In the genomic region with DNA sequence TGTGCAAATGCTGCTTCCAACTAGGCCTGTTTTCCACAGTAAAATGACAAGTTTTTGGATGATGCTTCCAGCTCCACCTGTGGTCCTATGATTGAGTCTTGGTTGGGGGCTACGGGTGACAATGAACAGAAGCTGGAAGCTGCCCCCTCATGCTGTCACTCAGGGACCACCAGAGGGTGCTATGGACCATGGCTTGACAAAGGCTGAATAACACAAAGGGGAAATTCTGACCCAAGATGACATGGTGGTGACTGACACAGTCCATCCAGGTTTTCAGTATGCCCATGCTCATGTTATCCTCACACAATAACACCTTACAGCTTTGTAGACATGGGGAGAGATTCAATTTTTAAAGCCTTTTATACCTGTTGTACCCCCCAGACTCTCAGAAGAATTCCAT, we compare ENCODE assay signal across 9 cellular contexts. TPM values are rescaled to one million over a fixed set of nuclear protein-coding genes. Genes with fewer than 3 reads are reported as not detected.
A peak's percentile ranks its signal among the peaks of the same experiment; 100 is the strongest.
DNase-seq lines count a peak whose midpoint lies in the region; ATAC-seq, FAIRE-seq and TF ChIP-seq lines count a peak whose summit lies in the region.
"Had no signal": no experiment of that assay in that cellular context is flagged by ENCODE, and none has a peak within 500 bp of the region (broad histone marks: within the 10 kb centered on the region; RNA-seq: fewer than 3 reads in every experiment).

No MANE protein-coding gene starts in this region.

- H3K36me3 Mint-ChIP-seq in activated CD8-positive, alpha-beta T cell treated with anti-CD3 and anti-CD28 coated beads, Interleukin-2, amount 10 ng/mL, durations not matched to agents 7 days and 5 days (ENCODE audit: low read depth) = peaks cover 18% of the 10 kb centered on the region

- no peak overlapping the region for H3K4me2 ChIP-seq in HepG2 (ENCODE audit: low read depth, low read length)

- no peaks in the 10 kb centered on the region for H3K4me1 ChIP-seq in HepG2 (ENCODE audit: insufficient read depth, low read length)

- H3K27ac Mint-ChIP-seq in activated CD8-positive, alpha-beta T cell treated with anti-CD3 and anti-CD28 coated beads, Interleukin-2, amount 10 ng/mL, durations not matched to agents 7 days and 5 days = no peak overlapping the region
- H3K27ac Mint-ChIP-seq: activated CD4-positive, alpha-beta T cell treated with anti-CD3 and anti-CD28 coated beads, Interleukin-2, amount 10 ng/mL, durations not matched to agents 7 days and 5 days had no signal

- WGBS in HepG2 (ENCODE audit: low lambda C conversion rate) = 50% methylated on average over 1 of the region's 1 CpG

- H3K36me3 ChIP-seq in GM06990 (ENCODE audit: control insufficient read depth, insufficient read depth, low read length) (peaks cover 9% of the 10 kb centered on the region), HepG2 (replicated peaks in 1 of 2; ENCODE audit: control insufficient read depth in 1 of 2, insufficient read depth in 2 of 2, low read length in 2 of 2) (no peaks in the 10 kb centered on the region; a peak in 1 of 5 replicates)

- H3K79me2 ChIP-seq in HepG2 (ENCODE audit: insufficient read depth, low read length) = no peaks in the 10 kb centered on the region

- H3K4me1 Mint-ChIP-seq in activated CD8-positive, alpha-beta T cell treated with anti-CD3 and anti-CD28 coated beads, Interleukin-2, amount 10 ng/mL, durations not matched to agents 7 days and 5 days (ENCODE audit: low read depth) = peaks cover under 1% of the 10 kb centered on the region

- H3K4me3 Mint-ChIP-seq in activated CD8-positive, alpha-beta T cell treated with anti-CD3 and anti-CD28 coated beads, Interleukin-2, amount 10 ng/mL, durations not matched to agents 7 days and 5 days = no peak overlapping the region
- H3K4me3 Mint-ChIP-seq: activated CD4-positive, alpha-beta T cell treated with anti-CD3 and anti-CD28 coated beads, Interleukin-2, amount 10 ng/mL, durations not matched to agents 7 days and 5 days had no signal

- BruUV-seq in HepG2 (replicated peaks; lab: Mats Ljungman, UMichigan) = no TSS peak

- in situ Hi-C loops in HepG2 (cut with HindIII; ENCODE audit: extremely low pct_ligation_motif_present, low pct_unique_long_range_greater_than_20kb) = no loop called here

- no peaks in the 10 kb centered on the region for H4K20me1 ChIP-seq in HepG2 (ENCODE audit: insufficient read depth, low read length)

- H3K9me3 Mint-ChIP-seq in activated CD8-positive, alpha-beta T cell treated with anti-CD3 and anti-CD28 coated beads, Interleukin-2, amount 10 ng/mL, durations not matched to agents 7 days and 5 days (ENCODE audit: insufficient read depth) = peaks cover 5% of the 10 kb centered on the region

- DNase-seq in GM06990 (ENCODE audit: extremely low read depth, insufficient read length) (no peak), HFF-Myc (ENCODE audit: extremely low read depth, low read depth) (no peak), HepG2 (ENCODE audit: low spot score) (peak; percentile 53), T1000 (lab: John Stamatoyannopoulos, UW) (no peak), NCI-H2029 treated with DMSO at 0.1 percent for 48 hours (lab: John Stamatoyannopoulos, UW) (no peak)
- no peak for DNase-seq in activated CD8-positive, alpha-beta T cell treated with anti-CD3 and anti-CD28 coated beads, Interleukin-2, amount 10 ng/mL, durations not matched to agents 7 days and 5 days
- DNase-seq: activated CD4-positive, alpha-beta T cell treated with anti-CD3 and anti-CD28 coated beads, Interleukin-2, amount 10 ng/mL, durations not matched to agents 7 days and 5 days had no signal

- CTCF ChIA-PET in activated CD8-positive, alpha-beta T cell treated with anti-CD3 and anti-CD28 coated beads, Interleukin-2, amount 10 ng/mL, durations not matched to agents 7 days and 5 days (lab: Charles Lee) = interaction anchor here (0.6 to 1.6 kb wide), 11 partner anchors 9 to 447 kb away, joined by 3 to 7 read pairs (median 4); no protein-coding TSS in a partner anchor
- CTCF ChIA-PET in HepG2 (lab: Yijun Ruan, JAX; ENCODE audit: low intra/inter-chr PET ratio, low total read pairs) = interaction anchor here (0.6 to 1.9 kb wide), 4 partner anchors 46 to 218 kb away, joined by 3 to 8 read pairs (median 4); no protein-coding TSS in a partner anchor

- peak; percentile 53 for FAIRE-seq in HepG2 (lab: Jason Lieb, UNC)

- no peak overlapping the region for H3K27ac ChIP-seq in HepG2 (ENCODE audit: extremely low read length, insufficient read depth, low read length)

- peak; percentile 30 for ATAC-seq in activated CD8-positive, alpha-beta T cell treated with anti-CD3 and anti-CD28 coated beads, Interleukin-2, amount 10 ng/mL, durations not matched to agents 7 days and 5 days
- ATAC-seq in HepG2 = peak; percentile 93
- ATAC-seq in HG02610 (IDR thresholded peaks at IDR 0.05; ENCODE audit: unreplicated experiment) = no peak

- POLR2A ChIA-PET in activated CD8-positive, alpha-beta T cell treated with anti-CD3 and anti-CD28 coated beads, Interleukin-2, amount 10 ng/mL, durations not matched to agents 7 days and 5 days (lab: Charles Lee) = interaction anchor here (1.4 kb wide), 1 partner anchor 16 kb away, joined by 4 read pairs; no protein-coding TSS in a partner anchor
- POLR2A ChIA-PET in HepG2 (lab: Yijun Ruan, JAX) = no interaction called here

- TF ChIP-seq CTCF in GM06990 (IDR thresholded peaks at IDR 0.05; ENCODE audit: insufficient read depth, low read length, poor library complexity, severe bottlenecking) = peak; percentile 59
- peak; percentile 74 for TF ChIP-seq CTCF in HFF-Myc (IDR thresholded peaks at IDR 0.05; ENCODE audit: low read depth, low read length, missing control alignments)
- TF ChIP-seq CTCF in HepG2 (CRISPR knock-in tag; IDR thresholded peaks at IDR 0.05) = peak; percentile 75

- no peak overlapping the region for H2AFZ ChIP-seq in HepG2 (ENCODE audit: low read length)

- no peaks in the 10 kb centered on the region for H3K27me3 Mint-ChIP-seq in activated CD8-positive, alpha-beta T cell treated with anti-CD3 and anti-CD28 coated beads, Interleukin-2, amount 10 ng/mL, durations not matched to agents 7 days and 5 days (ENCODE audit: low read depth)
- H3K27me3 Mint-ChIP-seq: activated CD4-positive, alpha-beta T cell treated with anti-CD3 and anti-CD28 coated beads, Interleukin-2, amount 10 ng/mL, durations not matched to agents 7 days and 5 days had no signal

- TF ChIP-seq EP300 in HepG2 (IDR thresholded peaks at IDR 0.05; ENCODE audit: low read depth in 2 of 2, low read length in 2 of 2) (no peak), HepG2 (CRISPR knock-in tag; IDR thresholded peaks at IDR 0.05; ENCODE audit: borderline replicate concordance) (no peak)

- TF ChIP-seq POLR2A in HepG2 (IDR thresholded peaks at IDR 0.05; ENCODE audit: insufficient read depth in 1 of 2, low read depth in 2 of 2, low read length in 2 of 2) = no peak

- H3K4me3 ChIP-seq in GM06990 (replicated peaks; ENCODE audit: low read depth, low read length) (no peak overlapping the region), HFF-Myc (replicated peaks; ENCODE audit: low read depth, low read length) (no peak overlapping the region), HepG2 (replicated peaks in 1 of 3; ENCODE audit: insufficient read depth in 1 of 3, low read depth in 2 of 3, low read length in 3 of 3) (no peak overlapping the region)

- no peaks in the 10 kb centered on the region for H3K9me3 ChIP-seq in HepG2 (ENCODE audit: low read length)

- no peak overlapping the region for H3K9ac ChIP-seq in HepG2 (ENCODE audit: insufficient read depth, low read depth, low read length)

- intact Hi-C loops in HepG2 (cut with micrococcal nuclease; ENCODE audit: unreplicated experiment) = loop anchor here (1.0 to 2.0 kb wide), 4 partner anchors 23 to 189 kb away; a partner anchor contains a TSS

- H3K27me3 ChIP-seq in GM06990 (replicated peaks; ENCODE audit: control insufficient read depth, insufficient read depth, low read length) (no peaks in the 10 kb centered on the region), HepG2 (ENCODE audit: control insufficient read depth in 1 of 2, insufficient read depth in 2 of 2, low read length in 2 of 2) (no peaks in the 10 kb centered on the region)

- peak; percentile 62; the same call in 1 of the 2 replicates for TF ChIP-seq RAD21 in HepG2 (CRISPR knock-in tag; IDR thresholded peaks at IDR 0.05)

RNA-seq across cellular contexts. Expression of a gene that starts 23.9 kb away (rescaled TPM):
- 10 to 100 TPM; 40.0 to 40.4 TPM for total RNA-seq in activated CD8-positive, alpha-beta T cell treated with anti-CD3 and anti-CD28 coated beads, Interleukin-2, amount 10 ng/mL, durations not matched to agents 7 days and 5 days
- total RNA-seq in HepG2 (2016; rRNA removed; fragmentation: Illumina TruSeq; extraction: Trizol) = 35.1 and 37.2 TPM in 2 replicates
- total RNA-seq in HepG2 (2016; cell fraction: cytosol; rRNA removed; fragmentation: Illumina TruSeq; extraction: Trizol; ENCODE audit: low read depth) = 43.5 and 52.9 TPM in 2 replicates
- total RNA-seq in HepG2 (2016; cell fraction: insoluble cytoplasmic fraction; rRNA removed; fragmentation: Illumina TruSeq; extraction: Trizol) = 29.8 and 32.1 TPM in 2 replicates
- total RNA-seq in HepG2 (2016; cell fraction: membrane; rRNA removed; fragmentation: Illumina TruSeq; extraction: Trizol) = 68.1 and 69.8 TPM in 2 replicates
- total RNA-seq in HepG2 (2016; cell fraction: nucleus; rRNA removed; fragmentation: Illumina TruSeq; extraction: Trizol) = 18.6 and 21.2 TPM in 2 replicates
- 22.7 and 27.9 TPM in 2 replicates for polyA plus RNA-seq in HepG2 (2011; rRNA removed)
- 13.3 and 17.8 TPM in 2 replicates for polyA plus RNA-seq in HepG2 (2011; cell fraction: cytosol; rRNA removed)
- 11.4 and 19.9 TPM in 2 replicates for polyA plus RNA-seq in HepG2 (2011; cell fraction: nucleus; rRNA removed)
- polyA plus RNA-seq in HepG2 (2012) = 25.2 and 38.3 TPM in 2 replicates
- 53.9 and 56.6 TPM in 2 replicates for polyA plus RNA-seq in HepG2 (2016; cell fraction: cytosol; fragmentation: Illumina TruSeq; extraction: Trizol; ENCODE audit: low read depth)
- polyA plus RNA-seq in HepG2 (2016; cell fraction: insoluble cytoplasmic fraction; fragmentation: Illumina TruSeq; extraction: Trizol; ENCODE audit: low read depth) = 37.5 and 38.4 TPM in 2 replicates
- 62.1 and 69.0 TPM in 2 replicates for polyA plus RNA-seq in HepG2 (2016; cell fraction: membrane; fragmentation: Illumina TruSeq; extraction: Trizol; ENCODE audit: low read depth)
- 35.7 and 47.1 TPM in 2 replicates for polyA plus RNA-seq in HepG2 (2016; cell fraction: nucleus; fragmentation: Illumina TruSeq; extraction: Trizol; ENCODE audit: insufficient read depth, low read depth)
- 6.8 and 18.8 TPM in 2 replicates for polyA minus RNA-seq in HepG2 (2011; rRNA and poly(A)+ RNA removed; ENCODE audit: low replicate concordance)
- polyA minus RNA-seq in HepG2 (2011; cell fraction: cytosol; rRNA and poly(A)+ RNA removed) = 7.7 and 13.8 TPM in 2 replicates
- 8.1 and 9.5 TPM in 2 replicates for polyA minus RNA-seq in HepG2 (2011; cell fraction: nucleus; rRNA and poly(A)+ RNA removed)

RNA-seq across cellular contexts. Expression of a gene that starts 56.2 kb away (rescaled TPM):
- total RNA-seq in activated CD8-positive, alpha-beta T cell treated with anti-CD3 and anti-CD28 coated beads, Interleukin-2, amount 10 ng/mL, durations not matched to agents 7 days and 5 days = not detected
- total RNA-seq in HepG2 (2016; rRNA removed; fragmentation: Illumina TruSeq; extraction: Trizol) = not detected in 2 replicates
- not detected in 2 replicates for total RNA-seq in HepG2 (2016; cell fraction: cytosol; rRNA removed; fragmentation: Illumina TruSeq; extraction: Trizol; ENCODE audit: low read depth)
- not detected in 2 replicates for total RNA-seq in HepG2 (2016; cell fraction: insoluble cytoplasmic fraction; rRNA removed; fragmentation: Illumina TruSeq; extraction: Trizol)
- not detected in 2 replicates for total RNA-seq in HepG2 (2016; cell fraction: membrane; rRNA removed; fragmentation: Illumina TruSeq; extraction: Trizol)
- not detected in 2 replicates for total RNA-seq in HepG2 (2016; cell fraction: nucleus; rRNA removed; fragmentation: Illumina TruSeq; extraction: Trizol)
- polyA plus RNA-seq in HepG2 (2011; rRNA removed) = not detected in 2 replicates
- not detected in 2 replicates for polyA plus RNA-seq in HepG2 (2011; cell fraction: cytosol; rRNA removed)
- not detected in 2 replicates for polyA plus RNA-seq in HepG2 (2011; cell fraction: nucleus; rRNA removed)
- polyA plus RNA-seq in HepG2 (2012) = not detected in 2 replicates
- not detected in 2 replicates for polyA plus RNA-seq in HepG2 (2016; cell fraction: cytosol; fragmentation: Illumina TruSeq; extraction: Trizol; ENCODE audit: low read depth)
- polyA plus RNA-seq in HepG2 (2016; cell fraction: insoluble cytoplasmic fraction; fragmentation: Illumina TruSeq; extraction: Trizol; ENCODE audit: low read depth) = not detected in 2 replicates
- not detected in 2 replicates for polyA plus RNA-seq in HepG2 (2016; cell fraction: membrane; fragmentation: Illumina TruSeq; extraction: Trizol; ENCODE audit: low read depth)
- polyA plus RNA-seq in HepG2 (2016; cell fraction: nucleus; fragmentation: Illumina TruSeq; extraction: Trizol; ENCODE audit: insufficient read depth, low read depth) = not detected in 2 replicates
- polyA minus RNA-seq in HepG2 (2011; rRNA and poly(A)+ RNA removed; ENCODE audit: low replicate concordance) = not detected in 2 replicates
- not detected in 2 replicates for polyA minus RNA-seq in HepG2 (2011; cell fraction: cytosol; rRNA and poly(A)+ RNA removed)
- not detected in 2 replicates for polyA minus RNA-seq in HepG2 (2011; cell fraction: nucleus; rRNA and poly(A)+ RNA removed)
- total RNA-seq: activated CD4-positive, alpha-beta T cell treated with anti-CD3 and anti-CD28 coated beads, Interleukin-2, amount 10 ng/mL, durations not matched to agents 7 days and 5 days; lower leg skin had no signal
